Comparison of ENCODE assay signal across 18 cellular contexts in genomic region chr16:49695782-49696413, GRCh38.
DNase-seq lines count a peak whose midpoint lies in the region; ATAC-seq and TF ChIP-seq lines count a peak whose summit lies in the region.
"Had no signal": no experiment of that assay in that cellular context is flagged by ENCODE, and none has a peak within 500 bp of the region (broad histone marks: within the 10 kb centered on the region; RNA-seq: fewer than 3 reads in every experiment).

No MANE protein-coding gene starts in this region.

- peaks cover 32% of the 10 kb centered on the region for H3K9me3 Mint-ChIP-seq in glutamatergic neuron (ENCODE audit: unreplicated experiment)
- no peaks in the 10 kb centered on the region for H3K9me3 Mint-ChIP-seq in nephron
- H3K9me3 Mint-ChIP-seq: CD8-positive, alpha-beta T cell had no signal

- no TSS peak for BruUV-seq in A673 (replicated peaks; lab: Mats Ljungman, UMichigan)

- intact Hi-C loops in A673 (cut with micrococcal nuclease; ENCODE audit: unreplicated experiment) = no loop called here

- peak overlapping the region; percentile 32 for H3K27ac ChIP-seq in A673 (ENCODE audit: low read depth, low read length, poor library complexity, severe bottlenecking)
- H3K27ac ChIP-seq: GM23248 had no signal

- H3K27ac Mint-ChIP-seq in glutamatergic neuron (ENCODE audit: unreplicated experiment) (peak overlapping the region; percentile 91), nephron (peak overlapping the region; percentile 93 to 98 (median 96))
- H3K27ac Mint-ChIP-seq: CD8-positive, alpha-beta T cell had no signal

- peak overlapping the region; percentile 74 for H3K9ac ChIP-seq in NT2/D1 (ENCODE audit: insufficient read length, low read depth)
- H3K9ac ChIP-seq: GM23248 had no signal

- H3K4me1 Mint-ChIP-seq in glutamatergic neuron (ENCODE audit: low read depth, unreplicated experiment) (peaks cover 51% of the 10 kb centered on the region), nephron (peaks cover 66% of the 10 kb centered on the region)

- H3K4me1 ChIP-seq in A673 (ENCODE audit: insufficient read depth, low read length, poor library complexity, severe bottlenecking) (peaks cover 51% of the 10 kb centered on the region), NT2/D1 (ENCODE audit: insufficient read depth, insufficient read length) (peaks cover 23% of the 10 kb centered on the region)

- CTCF ChIA-PET in A673 (lab: Charles Lee) = no interaction called here

- H3K9me3 ChIP-seq in A673 (ENCODE audit: low read depth, low read length, poor library complexity, severe bottlenecking) (no peaks in the 10 kb centered on the region), NT2/D1 (ENCODE audit: insufficient read depth, low read length) (no peaks in the 10 kb centered on the region)

- TF ChIP-seq CTCF in A673 (conservative IDR thresholded peaks at IDR 0.05; ENCODE audit: low read depth, low read length) (no peak), glutamatergic neuron (IDR thresholded peaks at IDR 0.05; ENCODE audit: partially characterized antibody, unreplicated experiment) (no peak), nephron (IDR thresholded peaks at IDR 0.05; ENCODE audit: unreplicated experiment in 3 of 3) (no peak)

- H3K36me3 ChIP-seq in A673 (ENCODE audit: insufficient read depth, low read length, poor library complexity, severe bottlenecking) (no peaks in the 10 kb centered on the region), NT2/D1 (ENCODE audit: insufficient read depth, insufficient read length, low read length) (peaks cover 3% of the 10 kb centered on the region)

- POLR2A ChIA-PET in A673 (lab: Charles Lee; ENCODE audit: low non-redundant PET) = no interaction called here

- H3K4me3 ChIP-seq in A673 (ENCODE audit: low read depth, low read length, poor library complexity, severe bottlenecking) (no peak overlapping the region), NT2/D1 (ENCODE audit: insufficient read length, low read depth) (no peak overlapping the region)
- H3K4me3 ChIP-seq: GM23248 had no signal

- H3K4me3 Mint-ChIP-seq in glutamatergic neuron (ENCODE audit: unreplicated experiment) = peak overlapping the region; percentile 56
- H3K4me3 Mint-ChIP-seq in nephron = no peak overlapping the region
- H3K4me3 Mint-ChIP-seq: CD8-positive, alpha-beta T cell had no signal

- no peaks in the 10 kb centered on the region for H3K27me3 ChIP-seq in A673 (replicated peaks; ENCODE audit: insufficient read depth, low read depth, low read length, poor library complexity)
- H3K27me3 ChIP-seq in NT2/D1 (ENCODE audit: insufficient read depth, insufficient read length) = no peaks in the 10 kb centered on the region

- no peak for DNase-seq in A673 (ENCODE audit: low spot score)
- DNase-seq in NT2/D1 (ENCODE audit: low read depth, low spot score) = peak; percentile 57
- DNase-seq in glutamatergic neuron = no peak
- no peak for DNase-seq in SW 1271 (lab: John Stamatoyannopoulos, UW)
- DNase-seq in stimulated activated naive CD4-positive, alpha-beta T cell (lab: John Stamatoyannopoulos, UW) = no peak
- no peak for DNase-seq in NCI-H1092 treated with DMSO at 0.1 percent for 48 hours (lab: John Stamatoyannopoulos, UW)
- DNase-seq: 8988T; CD8-positive, alpha-beta T cell; DMS79; GM23248; NCI-H1930; NCI-H446; NK-92 treated with Interleukin-12 subunit alpha and Interleukin-12 subunit beta, amount 100 ng/mL, for 24 hours; OCI-M1; RPMI8226; SIG-M5 had no signal

- H3K36me3 Mint-ChIP-seq in glutamatergic neuron (ENCODE audit: unreplicated experiment) (no peaks in the 10 kb centered on the region), nephron (ENCODE audit: low read depth) (no peaks in the 10 kb centered on the region)
- H3K36me3 Mint-ChIP-seq: CD8-positive, alpha-beta T cell had no signal

- ATAC-seq in HG02763 (IDR thresholded peaks at IDR 0.05; ENCODE audit: unreplicated experiment) = no peak
- ATAC-seq: CD8-positive, alpha-beta T cell had no signal

- H3K27me3 Mint-ChIP-seq in glutamatergic neuron (ENCODE audit: unreplicated experiment) (peaks cover 7% of the 10 kb centered on the region), nephron (ENCODE audit: low read depth) (no peaks in the 10 kb centered on the region)
